In genomic region chr6:143747347-143747842, GRCh38 we compare ENCODE assay signal across 20 cellular contexts.
DNase-seq lines count a peak whose midpoint lies in the region; FAIRE-seq and TF ChIP-seq lines count a peak whose summit lies in the region.
"Had no signal": no experiment of that assay in that cellular context is flagged by ENCODE, and none has a peak within 500 bp of the region (broad histone marks: within the 10 kb centered on the region; RNA-seq: fewer than 3 reads in every experiment).

No MANE protein-coding gene starts in this region.

- peak; percentile 63 for DNase-seq in islet precursor cell
- peak; percentile 92 for DNase-seq in small intestine
- DNase-seq in central memory CD4-positive, alpha-beta T cell: no peak
- no peak for DNase-seq in NCI-H510A treated with DMSO at 0.1 percent for 48 hours (lab: John Stamatoyannopoulos, UW)
- DNase-seq in GM19239 (ENCODE audit: insufficient read length, low spot score): no peak
- DNase-seq in uterus: no peak
- DNase-seq: activated CD4-positive, CD25-positive, alpha-beta regulatory T cell treated with anti-CD3 and anti-CD28 coated beads, Interleukin-2, amount 50 U/mL, for 72 hours; activated effector memory CD4-positive, alpha-beta T cell treated with Interleukin-2 at 50 U/mL for 16 hours; amygdala; CD4-positive, alpha-beta T cell; cerebellar nuclear complex; DMS79 treated with DMSO at 0.1 percent for 48 hours; effector memory CD4-positive, alpha-beta T cell; left lung; naive B cell; NCI-H1694 had no signal

- TF ChIP-seq POLR2A in uterus (IDR thresholded peaks at IDR 0.05): no peak

- TF ChIP-seq CTCF in VCaP (conservative IDR thresholded peaks at IDR 0.05): no peak
- TF ChIP-seq CTCF in uterus (IDR thresholded peaks at IDR 0.05): no peak

- H3K4me1 ChIP-seq in HUES6 (ENCODE audit: control insufficient read depth, insufficient read depth, low read length) (peaks cover 90% of the 10 kb centered on the region), small intestine (ENCODE audit: control insufficient read depth in 2 of 2, insufficient read depth in 1 of 2, low read depth in 1 of 2, low read length in 1 of 2) (peaks cover 11 to 16% of the 10 kb centered on the region in 2 donors), uterus (peaks cover 10 to 17% of the 10 kb centered on the region in 2 donors)

- H3K27ac ChIP-seq in HUES6 (ENCODE audit: low read depth, low read length) (peak overlapping the region; percentile 57), VCaP (peak overlapping the region; percentile 84), small intestine (ENCODE audit: low read depth in 1 of 2, low read length in 1 of 2) (peak overlapping the region in 1 of 2 donors; percentile 71), uterus (peak overlapping the region in 1 of 2 donors; percentile 37)
- H3K27ac ChIP-seq: vagina had no signal

- WGBS in small intestine, 3 donors: 21 to 62% (median 37%) methylated on average over 8 of the region's 8 CpGs

- H3K9ac ChIP-seq in HUES6 (ENCODE audit: low read length): peak overlapping the region; percentile 8

- no peaks in the 10 kb centered on the region for H3K27me3 ChIP-seq in HUES6 (ENCODE audit: control insufficient read depth, insufficient read depth, low read length)
- H3K27me3 ChIP-seq in small intestine (ENCODE audit: control insufficient read depth in 2 of 2, insufficient read depth in 2 of 2, low read length in 2 of 2): no peaks in the 10 kb centered on the region
- H3K27me3 ChIP-seq in uterus: no peaks in the 10 kb centered on the region
- H3K27me3 ChIP-seq: left lung, vagina had no signal

- no peak for FAIRE-seq in small intestine (lab: Jason Lieb, UNC)
- FAIRE-seq in GM19239 (lab: Jason Lieb, UNC): no peak
- FAIRE-seq: GM18507 had no signal

- H3K36me3 ChIP-seq in HUES6 (ENCODE audit: control insufficient read depth, insufficient read depth, low read length) (no peaks in the 10 kb centered on the region), small intestine (ENCODE audit: control insufficient read depth in 2 of 2, insufficient read depth in 2 of 2, low read length in 2 of 2) (no peaks in the 10 kb centered on the region), uterus (no peaks in the 10 kb centered on the region)
- H3K36me3 ChIP-seq: left lung, vagina had no signal

- H3K4me3 ChIP-seq in HUES6 (ENCODE audit: low read depth, low read length) (0 out of 2 replicates have a peak overlapping the region, but pooled peaks have one; percentile 4), small intestine (ENCODE audit: low read depth in 1 of 2, low read length in 2 of 2) (no peak overlapping the region), uterus (no peak overlapping the region)
- H3K4me3 ChIP-seq: left lung, vagina had no signal

- intact Hi-C loops in uterus (cut with DNase I; ENCODE audit: low total_unique reads): no loop called here

- H3K9me3 ChIP-seq in HUES6 (ENCODE audit: control insufficient read depth, insufficient read depth, low read depth, low read length) (no peaks in the 10 kb centered on the region), small intestine (ENCODE audit: control insufficient read depth, low read depth) (no peaks in the 10 kb centered on the region), uterus (no peaks in the 10 kb centered on the region)
- H3K9me3 ChIP-seq: left lung, vagina had no signal

Comparison
In these comparisons a context has a peak if more than half of its experiments do, and no peak if none do; other contexts are left out.
1. DNase-seq: peak in islet precursor cell (single experiment) and small intestine (single experiment); none in central memory CD4-positive, alpha-beta T cell (single experiment), NCI-H510A treated with DMSO at 0.1 percent for 48 hours (single experiment), GM19239 (single experiment) and uterus (0 of 2).